In genomic region chr14:75088566-75089373, GRCh38 we compare ENCODE assay signal across 1 cellular context.
TF ChIP-seq lines count a peak whose summit lies in the region.

No MANE protein-coding gene starts in this region.

TF ChIP-seq in H1, 55 proteins besides CTCF, POLR2A, EP300 and RAD21:
- TF ChIP-seq SRF (IDR thresholded peaks at IDR 0.05; ENCODE audit: low read depth, low read length) (no peak), TAF7 (optimal IDR thresholded peaks at IDR 0.05; ENCODE audit: borderline replicate concordance, low read depth, low read length) (no peak), SP2 (IDR thresholded peaks at IDR 0.05; ENCODE audit: low read length) (no peak), HDAC6 (IDR thresholded peaks at IDR 0.05; ENCODE audit: low read depth, low read length) (no peak), BCL11A (IDR thresholded peaks at IDR 0.05; ENCODE audit: low read depth in 2 of 2, low read length in 2 of 2) (no peak), SP1 (IDR thresholded peaks at IDR 0.05; ENCODE audit: low read depth, low read length) (no peak), CHD1 (IDR thresholded peaks at IDR 0.05; ENCODE audit: low read depth, low read length) (no peak), BACH1 (IDR thresholded peaks at IDR 0.05; ENCODE audit: low read length) (no peak), SIN3A (conservative IDR thresholded peaks at IDR 0.05 in 1 of 2, IDR thresholded peaks at IDR 0.05 in 1 of 2; ENCODE audit: low read depth in 1 of 2, low read length in 2 of 2) (no peak), SP4 (IDR thresholded peaks at IDR 0.05; ENCODE audit: low read length) (no peak), POU5F1 (IDR thresholded peaks at IDR 0.05; ENCODE audit: low read depth, low read length) (no peak), RFX5 (IDR thresholded peaks at IDR 0.05; ENCODE audit: borderline replicate concordance, low read depth, low read length) (no peak; the same call in 1 of the 2 replicates), ZNF274 (IDR thresholded peaks at IDR 0.05; ENCODE audit: borderline replicate concordance, extremely low read depth, low read length) (no peak), CBX8 (IDR thresholded peaks at IDR 0.05; ENCODE audit: borderline replicate concordance, low read depth, low read length) (no peak), ATF3 (IDR thresholded peaks at IDR 0.05; ENCODE audit: insufficient read depth, low read depth, low read length) (no peak), TEAD4 (IDR thresholded peaks at IDR 0.05; ENCODE audit: low read depth, low read length) (no peak)
